Comparison of ENCODE assay signal across 11 cellular contexts in genomic region chr13:66995366-66995663, GRCh38.
A peak's percentile ranks its signal among the peaks of the same experiment; 100 is the strongest.
DNase-seq lines count a peak whose midpoint lies in the region; ATAC-seq and TF ChIP-seq lines count a peak whose summit lies in the region.
"Had no signal": no experiment of that assay in that cellular context is flagged by ENCODE, and none has a peak within 500 bp of the region (broad histone marks: within the 10 kb centered on the region; RNA-seq: fewer than 3 reads in every experiment).

No MANE protein-coding gene starts in this region.

- BruUV-seq in OCI-LY7 (replicated peaks; lab: Mats Ljungman, UMichigan), result no TSS peak

- POLR2A ChIA-PET in OCI-LY7 (lab: Charles Lee), result interaction anchor here (0.7 to 5.2 kb wide), 23 partner anchors 11 to 335 kb away, joined by 3 to 57 read pairs (median 4); no protein-coding TSS in a partner anchor

- DNase-seq in OCI-LY7 (ENCODE audit: low spot score) (peak; percentile 96), MG63 (no peak), NCI-H2227 (lab: John Stamatoyannopoulos, UW; ENCODE audit: unreplicated experiment) (no peak), AG08396 (ENCODE audit: low spot score) (no peak), GM03348 (ENCODE audit: low spot score) (no peak)
- DNase-seq: activated naive CD8-positive, alpha-beta T cell treated with anti-CD3 and anti-CD28 coated beads, Interleukin-2, amount 10 ng/mL, durations not matched to agents 7 days and 5 days; KBM-7; stimulated activated CD8-positive, alpha-beta memory T cell treated with anti-CD3 and anti-CD28 coated beads, Interleukin-4, amount 100 ng/mL, for 48 hours had no signal

- H3K4me2 ChIP-seq in BLaER1 treated with 17β-estradiol and CSF1 and Interleukin-3, amounts not matched to agents 10 nM and 100 nM, result peak overlapping the region; percentile 68 to 89 (median 83)
- H3K4me2 ChIP-seq in OCI-LY7 (ENCODE audit: low read length), result peak overlapping the region; percentile 75

- no peaks in the 10 kb centered on the region for H3K36me3 ChIP-seq in BLaER1 treated with 17β-estradiol and CSF1 and Interleukin-3, amounts not matched to agents 10 nM and 100 nM
- peaks cover 41% of the 10 kb centered on the region for H3K36me3 ChIP-seq in OCI-LY7 (ENCODE audit: insufficient read depth, low read length)
- H3K36me3 ChIP-seq in MG63, result no peaks in the 10 kb centered on the region

- H4K20me1 ChIP-seq in BLaER1 treated with 17β-estradiol and CSF1 and Interleukin-3, amounts not matched to agents 10 nM and 100 nM, result no peaks in the 10 kb centered on the region
- no peaks in the 10 kb centered on the region for H4K20me1 ChIP-seq in OCI-LY7 (ENCODE audit: insufficient read depth, low read length)

- peaks cover 0 to 21% (median 4%) of the 10 kb centered on the region in 11 experiments; a peak in 9 of 22 replicates for H3K9me3 ChIP-seq in BLaER1 treated with 17β-estradiol and CSF1 and Interleukin-3, amounts not matched to agents 10 nM and 100 nM (replicated peaks in 1 of 11)
- peaks cover 37% of the 10 kb centered on the region; the same call in 1 of the 2 replicates for H3K9me3 ChIP-seq in OCI-LY7 (ENCODE audit: low read length)
- H3K9me3 ChIP-seq in MG63, result no peaks in the 10 kb centered on the region

- peaks cover 11 to 69% (median 48%) of the 10 kb centered on the region in 10 experiments for H3K4me1 ChIP-seq in BLaER1 treated with 17β-estradiol and CSF1 and Interleukin-3, amounts not matched to agents 10 nM and 100 nM
- H3K4me1 ChIP-seq in OCI-LY7 (ENCODE audit: insufficient read depth, low read length, poor library complexity, severe bottlenecking), result peaks cover 70% of the 10 kb centered on the region

- H2AFZ ChIP-seq in OCI-LY7 (ENCODE audit: low read length), result peak overlapping the region; percentile 91

- no peaks in the 10 kb centered on the region for H3K79me2 ChIP-seq in OCI-LY7 (ENCODE audit: insufficient read depth, low read depth, low read length)

- peak; percentile 79 for ATAC-seq in GM19467 (IDR thresholded peaks at IDR 0.05; ENCODE audit: unreplicated experiment)
- peak; percentile 69 for ATAC-seq in HG03045 (IDR thresholded peaks at IDR 0.05; ENCODE audit: unreplicated experiment)

- no peaks in the 10 kb centered on the region for H3K27me3 ChIP-seq in BLaER1 treated with 17β-estradiol and CSF1 and Interleukin-3, amounts not matched to agents 10 nM and 100 nM
- H3K27me3 ChIP-seq in MG63, result no peaks in the 10 kb centered on the region

- H3K9ac ChIP-seq in BLaER1 treated with 17β-estradiol and CSF1 and Interleukin-3, amounts not matched to agents 10 nM and 100 nM, result peak overlapping the region in 8 of 11 experiments; percentile 10 to 67 (median 50); a peak in 13 of 22 replicates

- intact Hi-C loops in OCI-LY7 (cut with micrococcal nuclease; ENCODE audit: unreplicated experiment), result loop anchor here (1.0 to 10.0 kb wide), 6 partner anchors 109 to 857 kb away; no protein-coding TSS in a partner anchor

- H3K4me3 ChIP-seq in BLaER1 treated with 17β-estradiol and CSF1 and Interleukin-3, amounts not matched to agents 10 nM and 100 nM, result peak overlapping the region in 9 of 10 experiments; percentile 25 to 56 (median 45); a peak in 14 of 20 replicates
- H3K4me3 ChIP-seq in OCI-LY7 (ENCODE audit: low read depth, low read length, poor library complexity, severe bottlenecking) (peak overlapping the region; percentile 49), MG63 (no peak overlapping the region)

- peak overlapping the region in 8 of 11 experiments; percentile 13 to 71 (median 56); a peak in 15 of 22 replicates for H3K27ac ChIP-seq in BLaER1 treated with 17β-estradiol and CSF1 and Interleukin-3, amounts not matched to agents 10 nM and 100 nM
- peak overlapping the region; percentile 99 for H3K27ac ChIP-seq in OCI-LY7 (ENCODE audit: low read depth, low read length, poor library complexity, severe bottlenecking)

- CTCF ChIA-PET in OCI-LY7 (lab: Charles Lee; ENCODE audit: unreplicated experiment), result interaction anchor here (2.7 kb wide), 1 partner anchor 107 kb away, joined by 9 read pairs; no protein-coding TSS in a partner anchor

- H3K9me2 ChIP-seq in OCI-LY7 (ENCODE audit: insufficient read depth, low read length), result no peaks in the 10 kb centered on the region

- no peak for TF ChIP-seq CTCF in OCI-LY7 (conservative IDR thresholded peaks at IDR 0.05; ENCODE audit: low read length)
